Comparison of ENCODE assay signal across 9 cellular contexts in the genomic region with DNA sequence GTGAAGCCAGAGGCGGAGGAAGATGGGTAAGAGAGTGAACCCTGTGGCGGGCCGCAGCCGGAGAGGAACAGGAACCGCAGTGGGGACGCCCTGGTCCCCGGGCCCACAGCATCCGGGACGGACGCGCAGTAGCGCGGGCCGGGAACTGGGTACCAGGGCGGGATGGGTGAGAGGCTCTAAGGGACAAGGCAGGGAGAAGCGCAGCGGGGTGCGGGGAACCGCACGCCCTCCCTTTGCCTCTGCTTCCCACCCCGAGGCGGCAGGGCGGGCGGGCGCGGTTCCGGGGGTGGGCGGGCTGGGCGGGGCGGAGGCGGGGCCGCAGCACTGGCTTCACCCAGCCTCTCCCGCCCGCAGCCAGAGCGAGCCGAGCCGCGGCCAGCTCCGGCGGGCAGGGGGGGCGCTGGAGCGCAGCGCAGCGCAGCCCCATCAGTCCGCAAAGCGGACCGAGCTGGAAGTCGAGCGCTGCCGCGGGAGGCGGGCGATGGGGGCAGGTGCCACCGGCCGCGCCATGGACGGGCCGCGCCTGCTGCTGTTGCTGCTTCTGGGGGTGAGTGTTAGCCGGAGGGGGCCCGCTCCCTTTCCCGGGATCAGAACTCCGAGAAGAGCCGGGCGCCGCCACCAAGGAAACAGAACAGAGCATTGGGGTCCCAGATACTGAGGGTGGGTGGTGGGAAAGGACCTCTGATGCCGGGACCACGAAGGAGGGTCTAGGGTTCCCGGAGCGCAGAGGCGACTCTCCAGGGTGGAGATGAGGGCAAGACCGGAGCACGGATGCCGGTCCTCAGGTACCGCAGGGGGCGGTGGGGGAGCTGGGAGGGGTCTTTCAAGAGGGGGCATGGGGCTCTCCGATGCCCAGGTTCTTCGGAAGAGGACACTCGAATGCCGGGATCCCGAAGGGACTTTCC. TPM values are rescaled to one million over a fixed set of nuclear protein-coding genes. Genes with fewer than 3 reads are reported as not detected.
DNase-seq lines count a peak whose midpoint lies in the region; TF ChIP-seq lines count a peak whose summit lies in the region.
"Had no signal": no experiment of that assay in that cellular context is flagged by ENCODE, and none has a peak within 500 bp of the region (broad histone marks: within the 10 kb centered on the region; RNA-seq: fewer than 3 reads in every experiment).

A gene with protein sequence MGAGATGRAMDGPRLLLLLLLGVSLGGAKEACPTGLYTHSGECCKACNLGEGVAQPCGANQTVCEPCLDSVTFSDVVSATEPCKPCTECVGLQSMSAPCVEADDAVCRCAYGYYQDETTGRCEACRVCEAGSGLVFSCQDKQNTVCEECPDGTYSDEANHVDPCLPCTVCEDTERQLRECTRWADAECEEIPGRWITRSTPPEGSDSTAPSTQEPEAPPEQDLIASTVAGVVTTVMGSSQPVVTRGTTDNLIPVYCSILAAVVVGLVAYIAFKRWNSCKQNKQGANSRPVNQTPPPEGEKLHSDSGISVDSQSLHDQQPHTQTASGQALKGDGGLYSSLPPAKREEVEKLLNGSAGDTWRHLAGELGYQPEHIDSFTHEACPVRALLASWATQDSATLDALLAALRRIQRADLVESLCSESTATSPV (plus strand): TSS at position 357 of the 905 bp plus-strand sequence. CDS start 125 bp downstream, at position 482.

- H3K27me3 Mint-ChIP-seq in T-helper 2 cell treated with Interferon-gamma antibody and Interleukin-4, amounts not matched to agents 5 μg/mL and 100 μg/mL, for 36 hours (ENCODE audit: low read depth): peaks cover 72% of the 10 kb centered on the region

- peaks cover 0 to 31% of the 10 kb centered on the region in 2 donors for H3K27me3 ChIP-seq in breast epithelium

- DNase-seq in DMS79 treated with DMSO at 0.1 percent for 48 hours (lab: John Stamatoyannopoulos, UW) (peak; percentile 25), DMS79 (lab: John Stamatoyannopoulos, UW) (no peak), LNCaP clone FGC (ENCODE audit: low read depth) (no peak), breast epithelium (ENCODE audit: low spot score in 2 of 2) (no peak), islet precursor cell (peak; percentile 88), GF-D8 (lab: John Stamatoyannopoulos, UW) (no peak)
- peak; percentile 47 for DNase-seq in T-helper 2 cell treated with Interferon-gamma antibody and Interleukin-4, amounts not matched to agents 5 μg/mL and 100 μg/mL, for 36 hours (ENCODE audit: low spot score)
- DNase-seq in stimulated activated CD4-positive, alpha-beta T cell treated with anti-CD3 and anti-CD28 coated beads, Interleukin-12 subunit alpha, Interleukin-12 subunit beta, amount 100 ng/mL, for 4 hours: peak; percentile 51

- no peaks in the 10 kb centered on the region for H3K9me3 Mint-ChIP-seq in T-helper 2 cell treated with Interferon-gamma antibody and Interleukin-4, amounts not matched to agents 5 μg/mL and 100 μg/mL, for 36 hours

- TF ChIP-seq CTCF in LNCaP clone FGC (IDR thresholded peaks at IDR 0.05; ENCODE audit: control insufficient read depth, extremely low read depth, insufficient read depth) (peak; percentile 38; the same call in 1 of the 2 replicates), breast epithelium (IDR thresholded peaks at IDR 0.05) (no peak)

- intact Hi-C loops in breast epithelium (cut with DNase I; ENCODE audit: low total_unique reads): loop anchor here (5.0 kb wide), 1 partner anchor 62 kb away; no protein-coding TSS in a partner anchor

- H3K27ac ChIP-seq in breast epithelium: peak within 1 kb of the TSS; percentile 62 to 70
- H3K27ac ChIP-seq: C4-2B had no signal

- peak within 1 kb of the TSS; percentile 80 for H3K4me3 Mint-ChIP-seq in T-helper 2 cell treated with Interferon-gamma antibody and Interleukin-4, amounts not matched to agents 5 μg/mL and 100 μg/mL, for 36 hours

- H3K36me3 Mint-ChIP-seq in T-helper 2 cell treated with Interferon-gamma antibody and Interleukin-4, amounts not matched to agents 5 μg/mL and 100 μg/mL, for 36 hours (ENCODE audit: low read depth): no peaks in the 10 kb centered on the region

- no peaks in the 10 kb centered on the region for H3K9me3 ChIP-seq in breast epithelium

- peak within 1 kb of the TSS; percentile 27 for H3K27ac Mint-ChIP-seq in T-helper 2 cell treated with Interferon-gamma antibody and Interleukin-4, amounts not matched to agents 5 μg/mL and 100 μg/mL, for 36 hours

- H3K36me3 ChIP-seq in breast epithelium: no peaks in the 10 kb centered on the region

- peaks cover 7 to 10% of the 10 kb centered on the region in 2 donors for H3K4me1 ChIP-seq in breast epithelium

- peaks cover 12% of the 10 kb centered on the region for H3K4me1 Mint-ChIP-seq in T-helper 2 cell treated with Interferon-gamma antibody and Interleukin-4, amounts not matched to agents 5 μg/mL and 100 μg/mL, for 36 hours (ENCODE audit: low read depth)

- TF ChIP-seq POLR2A in breast epithelium (IDR thresholded peaks at IDR 0.05): no peak

- H3K4me3 ChIP-seq in LNCaP clone FGC (ENCODE audit: low read depth, low read length) (0 out of 2 replicates have a peak within 1 kb of the TSS, but pooled peaks have one; percentile 16), breast epithelium (peak within 1 kb of the TSS; percentile 40 to 84 (median 66))

RNA-seq across cellular contexts. Expression of the gene that starts here (rescaled TPM):
- total RNA-seq in breast epithelium: 10 to 100 TPM in 2 of 3 donors, 1 to 10 TPM in 1; 3.4 to 27.8 (median 17.7) TPM

Comparison
In these comparisons a context has a peak if more than half of its experiments do, and no peak if none do; other contexts are left out.
1. DNase-seq: peak in DMS79 treated with DMSO at 0.1 percent for 48 hours (single experiment), T-helper 2 cell treated with Interferon-gamma antibody and Interleukin-4, amounts not matched to agents 5 μg/mL and 100 μg/mL, for 36 hours (single experiment), islet precursor cell (single experiment) and stimulated activated CD4-positive, alpha-beta T cell treated with anti-CD3 and anti-CD28 coated beads, Interleukin-12 subunit alpha, Interleukin-12 subunit beta, amount 100 ng/mL, for 4 hours (single experiment); none in DMS79 (single experiment), LNCaP clone FGC (single experiment), breast epithelium (0 of 2) and GF-D8 (single experiment).